In genomic region chr19:48835734-48836088, GRCh38 we compare ENCODE assay signal across 8 cellular contexts. TPM values are rescaled to one million over a fixed set of nuclear protein-coding genes. Genes with fewer than 3 reads are reported as not detected.
DNase-seq lines count a peak whose midpoint lies in the region; ATAC-seq, FAIRE-seq and TF ChIP-seq lines count a peak whose summit lies in the region.

No MANE protein-coding gene starts in this region.

- peak overlapping the region; percentile 98 for H3K27ac Mint-ChIP-seq in WTC11

- H3K4me3 ChIP-seq in GM12865 (ENCODE audit: low read depth, low read length) = peak overlapping the region; percentile 36

- peak overlapping the region; percentile 91 for H3K27ac ChIP-seq in caudate nucleus (ENCODE audit: low read depth, low read length)

- peaks cover 19% of the 10 kb centered on the region for H3K36me3 Mint-ChIP-seq in WTC11

- peak; percentile 36 for FAIRE-seq in islet of Langerhans (lab: Jason Lieb, UNC)

- no peaks in the 10 kb centered on the region for H3K27me3 Mint-ChIP-seq in WTC11 (ENCODE audit: low read depth)

- H3K4me1 Mint-ChIP-seq in WTC11 = peaks cover 19% of the 10 kb centered on the region

- ATAC-seq in HG03060 (IDR thresholded peaks at IDR 0.05; ENCODE audit: low read depth, unreplicated experiment) (peak; percentile 57), WTC11 (peak; percentile 68), GM21526 (IDR thresholded peaks at IDR 0.05; ENCODE audit: low FRiP score, unreplicated experiment) (no peak)

- TF ChIP-seq CTCF in GM12865 (IDR thresholded peaks at IDR 0.05; ENCODE audit: insufficient read depth, low read depth, low read length, missing control alignments) (peak; percentile 98), WTC11 (IDR thresholded peaks at IDR 0.05) (peak; percentile 84)

- H3K9me3 Mint-ChIP-seq in WTC11 = no peaks in the 10 kb centered on the region

- DNase-seq in GM12865 (ENCODE audit: low read depth) (peak; percentile 95), NCI-H2227 treated with DMSO at 0.1 percent for 48 hours (lab: John Stamatoyannopoulos, UW) (peak; percentile 78), WTC11 (ENCODE audit: low spot score) (peak; percentile 98), caudate nucleus (lab: John Stamatoyannopoulos, UW) (peak in 60 of 61 donors; percentile 26 to 95 (median 78))
- DNase-seq in stimulated activated CD4-positive, alpha-beta T cell treated with anti-CD3 and anti-CD28 coated beads, Interleukin-12 subunit alpha, Interleukin-12 subunit beta, amount 100 ng/mL, for 24 hours (ENCODE audit: low read depth in 2 of 2) = peak; percentile 74 to 96

- peak overlapping the region; percentile 94 for H3K4me3 Mint-ChIP-seq in WTC11

- CTCF ChIA-PET in WTC11 (lab: Charles Lee) = interaction anchor here (0.7 to 3.0 kb wide), 13 partner anchors 9 to 191 kb away, joined by 3 to 50 read pairs (median 8); partner anchors contain the start of gene CA11

- POLR2A ChIA-PET in WTC11 (lab: Charles Lee) = interaction anchor here (0.9 kb wide), 1 partner anchor 47 kb away, joined by 4 read pairs; no protein-coding TSS in a partner anchor

TF ChIP-seq in WTC11, 78 proteins besides CTCF, POLR2A, EP300 and RAD21 (continues in another document):
- TF ChIP-seq ZNF138 (CRISPR knock-in tag; conservative IDR thresholded peaks at IDR 0.05) = no peak
- no peak for TF ChIP-seq ESRRA (CRISPR knock-in tag; IDR thresholded peaks at IDR 0.05; ENCODE audit: borderline replicate concordance)
- TF ChIP-seq HMGA2 (CRISPR knock-in tag; IDR thresholded peaks at IDR 0.05) = no peak
- no peak for TF ChIP-seq PRDM15 (CRISPR knock-in tag; IDR thresholded peaks at IDR 0.05)
- 0 out of 2 replicates have a peak, but pooled peaks have one; percentile 39 for TF ChIP-seq ZNF281 (CRISPR knock-in tag; IDR thresholded peaks at IDR 0.05)
- no peak for TF ChIP-seq CBFB (CRISPR knock-in tag; IDR thresholded peaks at IDR 0.05; ENCODE audit: low read depth)
- TF ChIP-seq USF2 (CRISPR knock-in tag; IDR thresholded peaks at IDR 0.05) = peak; percentile 86
- no peak for TF ChIP-seq NFATC4 (CRISPR knock-in tag; IDR thresholded peaks at IDR 0.05)
- TF ChIP-seq ZSCAN18 (CRISPR knock-in tag; IDR thresholded peaks at IDR 0.05) = no peak
- TF ChIP-seq ZMAT4 (CRISPR knock-in tag; IDR thresholded peaks at IDR 0.05) = no peak
- TF ChIP-seq HMGXB4 (CRISPR knock-in tag; IDR thresholded peaks at IDR 0.05) = no peak
- TF ChIP-seq ZNF121 (CRISPR knock-in tag; IDR thresholded peaks at IDR 0.05) = peak; percentile 32; the same call in 1 of the 2 replicates
- peak; percentile 88 for TF ChIP-seq USF1 (CRISPR knock-in tag; IDR thresholded peaks at IDR 0.05)

RNA-seq across cellular contexts. Expression of gene HSD17B14, which starts 0.6 kb away (rescaled TPM):
- total RNA-seq in WTC11 (2021) = 11.4 to 18.2 TPM (median 17.0 TPM) in 3 replicates

RNA-seq across cellular contexts. Expression of gene BCAT2, which starts 24.9 kb away (rescaled TPM):
- total RNA-seq in WTC11 (2021) = 38.7 to 48.5 TPM (median 47.7 TPM) in 3 replicates

RNA-seq across cellular contexts. Expression of gene PLEKHA4, which starts 32.7 kb away (rescaled TPM):
- total RNA-seq in WTC11 (2021) = 14.8 to 17.7 TPM (median 16.8 TPM) in 3 replicates

RNA-seq across cellular contexts. Expression of gene PPP1R15A, which starts 36.5 kb away (rescaled TPM):
- 17.0 to 19.5 TPM (median 17.9 TPM) in 3 replicates for total RNA-seq in WTC11 (2021)
